7 cellular contexts compared by ENCODE assay signal in the genomic region with DNA sequence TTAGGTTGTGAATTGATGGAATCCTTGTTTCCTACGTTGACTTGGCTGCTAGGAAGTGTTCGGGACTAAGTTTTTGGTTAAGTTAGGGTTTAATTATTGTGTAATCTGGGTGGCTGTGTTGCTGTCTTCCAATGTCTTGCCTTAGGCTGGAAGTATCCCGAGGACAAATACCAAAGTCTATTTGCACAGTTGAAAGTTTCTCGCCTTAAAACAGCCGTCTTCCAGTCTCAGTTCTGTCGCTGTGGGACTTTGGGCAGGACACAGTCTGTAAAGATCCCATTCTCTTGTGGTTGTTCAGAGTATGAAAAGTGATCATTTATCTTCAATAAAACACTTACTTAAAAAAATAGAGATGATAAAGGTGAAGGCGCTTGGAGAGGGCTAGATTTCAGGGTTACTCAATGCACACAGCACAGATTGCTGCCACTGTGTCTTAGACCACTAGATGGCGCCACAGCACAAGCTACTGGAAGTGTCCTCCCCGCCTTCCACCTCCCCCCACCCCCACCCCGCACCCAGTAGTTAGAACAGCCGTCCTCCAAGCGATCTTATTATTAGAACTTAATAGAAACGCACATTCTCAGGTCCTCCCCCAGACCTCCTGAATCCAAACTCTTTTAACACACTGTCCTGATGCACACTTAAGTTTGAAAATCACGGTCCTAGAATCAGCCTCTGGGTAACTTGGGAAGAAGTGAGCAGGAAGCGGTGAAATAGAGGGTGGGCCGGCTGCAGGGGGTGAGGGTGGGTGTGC. TPM values are rescaled to one million over a fixed set of nuclear protein-coding genes. Genes with fewer than 3 reads are reported as not detected.
DNase-seq lines count a peak whose midpoint lies in the region; ATAC-seq, FAIRE-seq and TF ChIP-seq lines count a peak whose summit lies in the region.

No MANE protein-coding gene starts in this region.

- DNase-seq in GM12892 (ENCODE audit: insufficient read length) (peak; percentile 85), NB4 (ENCODE audit: low read depth) (peak; percentile 78), Right ventricle myocardium superior (peak; percentile 86), psoas muscle (peak; percentile 80 to 89), vagina (ENCODE audit: extremely low spot score in 2 of 2) (no peak)
- peak; percentile 64 to 82 for DNase-seq in activated naive CD4-positive, alpha-beta T cell treated with anti-CD3 and anti-CD28 coated beads, Interleukin-2, amount 50 U/mL, for 72 hours (ENCODE audit: low spot score in 2 of 2)

- no peaks in the 10 kb centered on the region for H3K9me3 Mint-ChIP-seq in activated naive CD4-positive, alpha-beta T cell treated with anti-CD3 and anti-CD28 coated beads, Interleukin-2, amount 50 U/mL, for 72 hours

- no peaks in the 10 kb centered on the region for H3K9me3 ChIP-seq in psoas muscle
- no peaks in the 10 kb centered on the region for H3K9me3 ChIP-seq in vagina

- H3K27ac Mint-ChIP-seq in activated naive CD4-positive, alpha-beta T cell treated with anti-CD3 and anti-CD28 coated beads, Interleukin-2, amount 50 U/mL, for 72 hours = no peak overlapping the region

- peak; percentile 51 for FAIRE-seq in GM12892 (lab: Jason Lieb, UNC)

- H3K4me1 ChIP-seq in psoas muscle = no peaks in the 10 kb centered on the region
- no peaks in the 10 kb centered on the region for H3K4me1 ChIP-seq in vagina

- WGBS in psoas muscle, 3 donors = 25 to 28% (median 27%) methylated on average over 16 of the region's 16 CpGs

- no peaks in the 10 kb centered on the region for H3K36me3 ChIP-seq in psoas muscle (ENCODE audit: insufficient read depth in 1 of 2, low read depth in 1 of 2)
- no peaks in the 10 kb centered on the region for H3K36me3 ChIP-seq in vagina

- peak; percentile 97 for ATAC-seq in SK-N-SH treated with all-trans-retinoic acid at 6 μM for 48 hours
- peak; percentile 87 to 93 for ATAC-seq in activated naive CD4-positive, alpha-beta T cell treated with anti-CD3 and anti-CD28 coated beads, Interleukin-2, amount 50 U/mL, for 72 hours
- ATAC-seq in Right ventricle myocardium superior (ENCODE audit: poor library complexity) = peak; percentile 96
- peak; percentile 90 to 98 (median 94) for ATAC-seq in psoas muscle

- H3K27ac ChIP-seq in psoas muscle (no peak overlapping the region), vagina (no peak overlapping the region)

- peak; percentile 75 for TF ChIP-seq CTCF in NB4 (IDR thresholded peaks at IDR 0.05; ENCODE audit: low read depth, low read length)
- TF ChIP-seq CTCF in psoas muscle (IDR thresholded peaks at IDR 0.05) = peak; percentile 86
- peak; percentile 39 to 89 (median 52) for TF ChIP-seq CTCF in vagina (IDR thresholded peaks at IDR 0.05)

- H3K4me3 ChIP-seq in NB4 (ENCODE audit: low read depth, low read length) (no peak overlapping the region), psoas muscle (no peak overlapping the region), vagina (no peak overlapping the region)

- H3K27me3 ChIP-seq in psoas muscle (ENCODE audit: insufficient read depth in 3 of 3, low read length in 2 of 3) = no peaks in the 10 kb centered on the region
- H3K27me3 ChIP-seq in vagina = no peaks in the 10 kb centered on the region

- intact Hi-C loops in Right ventricle myocardium superior (cut with DNase I) (loop anchor here (5.0 to 10.0 kb wide), 3 partner anchors 616 to 984 kb away; a partner anchor contains a TSS), psoas muscle (cut with DNase I) (loop anchor here (2.0 to 10.0 kb wide), 5 partner anchors 474 to 984 kb away; a partner anchor contains a TSS), vagina (cut with DNase I) (loop anchor here (10.0 kb wide), 1 partner anchor 544 kb away; no protein-coding TSS in a partner anchor)

- H3K36me3 Mint-ChIP-seq in activated naive CD4-positive, alpha-beta T cell treated with anti-CD3 and anti-CD28 coated beads, Interleukin-2, amount 50 U/mL, for 72 hours = no peaks in the 10 kb centered on the region

- TF ChIP-seq POLR2A in GM12892 (IDR thresholded peaks at IDR 0.05; ENCODE audit: low read depth, low read length) = no peak
- TF ChIP-seq POLR2A in NB4 (IDR thresholded peaks at IDR 0.05; ENCODE audit: extremely low read depth, insufficient read length) = no peak
- no peak for TF ChIP-seq POLR2A in vagina (IDR thresholded peaks at IDR 0.05)

TF ChIP-seq in SK-N-SH treated with all-trans-retinoic acid at 6 μM for 48 hours, 23 proteins besides CTCF, POLR2A, EP300 and RAD21 (continues in another document):
- TF ChIP-seq, protein P1, sequence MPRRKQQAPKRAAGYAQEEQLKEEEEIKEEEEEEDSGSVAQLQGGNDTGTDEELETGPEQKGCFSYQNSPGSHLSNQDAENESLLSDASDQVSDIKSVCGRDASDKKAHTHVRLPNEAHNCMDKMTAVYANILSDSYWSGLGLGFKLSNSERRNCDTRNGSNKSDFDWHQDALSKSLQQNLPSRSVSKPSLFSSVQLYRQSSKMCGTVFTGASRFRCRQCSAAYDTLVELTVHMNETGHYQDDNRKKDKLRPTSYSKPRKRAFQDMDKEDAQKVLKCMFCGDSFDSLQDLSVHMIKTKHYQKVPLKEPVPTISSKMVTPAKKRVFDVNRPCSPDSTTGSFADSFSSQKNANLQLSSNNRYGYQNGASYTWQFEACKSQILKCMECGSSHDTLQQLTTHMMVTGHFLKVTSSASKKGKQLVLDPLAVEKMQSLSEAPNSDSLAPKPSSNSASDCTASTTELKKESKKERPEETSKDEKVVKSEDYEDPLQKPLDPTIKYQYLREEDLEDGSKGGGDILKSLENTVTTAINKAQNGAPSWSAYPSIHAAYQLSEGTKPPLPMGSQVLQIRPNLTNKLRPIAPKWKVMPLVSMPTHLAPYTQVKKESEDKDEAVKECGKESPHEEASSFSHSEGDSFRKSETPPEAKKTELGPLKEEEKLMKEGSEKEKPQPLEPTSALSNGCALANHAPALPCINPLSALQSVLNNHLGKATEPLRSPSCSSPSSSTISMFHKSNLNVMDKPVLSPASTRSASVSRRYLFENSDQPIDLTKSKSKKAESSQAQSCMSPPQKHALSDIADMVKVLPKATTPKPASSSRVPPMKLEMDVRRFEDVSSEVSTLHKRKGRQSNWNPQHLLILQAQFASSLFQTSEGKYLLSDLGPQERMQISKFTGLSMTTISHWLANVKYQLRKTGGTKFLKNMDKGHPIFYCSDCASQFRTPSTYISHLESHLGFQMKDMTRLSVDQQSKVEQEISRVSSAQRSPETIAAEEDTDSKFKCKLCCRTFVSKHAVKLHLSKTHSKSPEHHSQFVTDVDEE (CRISPR knock-in tag; IDR thresholded peaks at IDR 0.05) = no peak
- TF ChIP-seq CSDC2 (CRISPR knock-in tag; IDR thresholded peaks at IDR 0.05) (no peak), TOX (CRISPR knock-in tag; IDR thresholded peaks at IDR 0.05; ENCODE audit: borderline replicate concordance) (no peak), ZNF70 (CRISPR knock-in tag; IDR thresholded peaks at IDR 0.05) (no peak), RARB (CRISPR knock-in tag; IDR thresholded peaks at IDR 0.05) (no peak), BACH2 (CRISPR knock-in tag; IDR thresholded peaks at IDR 0.05; ENCODE audit: borderline replicate concordance) (no peak), ARNTL (CRISPR knock-in tag; IDR thresholded peaks at IDR 0.05; ENCODE audit: borderline replicate concordance, low read depth) (no peak), OSR1 (CRISPR knock-in tag; IDR thresholded peaks at IDR 0.05) (no peak)
- TF ChIP-seq, protein P2, sequence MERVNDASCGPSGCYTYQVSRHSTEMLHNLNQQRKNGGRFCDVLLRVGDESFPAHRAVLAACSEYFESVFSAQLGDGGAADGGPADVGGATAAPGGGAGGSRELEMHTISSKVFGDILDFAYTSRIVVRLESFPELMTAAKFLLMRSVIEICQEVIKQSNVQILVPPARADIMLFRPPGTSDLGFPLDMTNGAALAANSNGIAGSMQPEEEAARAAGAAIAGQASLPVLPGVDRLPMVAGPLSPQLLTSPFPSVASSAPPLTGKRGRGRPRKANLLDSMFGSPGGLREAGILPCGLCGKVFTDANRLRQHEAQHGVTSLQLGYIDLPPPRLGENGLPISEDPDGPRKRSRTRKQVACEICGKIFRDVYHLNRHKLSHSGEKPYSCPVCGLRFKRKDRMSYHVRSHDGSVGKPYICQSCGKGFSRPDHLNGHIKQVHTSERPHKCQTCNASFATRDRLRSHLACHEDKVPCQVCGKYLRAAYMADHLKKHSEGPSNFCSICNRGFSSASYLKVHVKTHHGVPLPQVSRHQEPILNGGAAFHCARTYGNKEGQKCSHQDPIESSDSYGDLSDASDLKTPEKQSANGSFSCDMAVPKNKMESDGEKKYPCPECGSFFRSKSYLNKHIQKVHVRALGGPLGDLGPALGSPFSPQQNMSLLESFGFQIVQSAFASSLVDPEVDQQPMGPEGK (CRISPR knock-in tag; IDR thresholded peaks at IDR 0.05; ENCODE audit: borderline replicate concordance) = no peak
- TF ChIP-seq, protein P3, sequence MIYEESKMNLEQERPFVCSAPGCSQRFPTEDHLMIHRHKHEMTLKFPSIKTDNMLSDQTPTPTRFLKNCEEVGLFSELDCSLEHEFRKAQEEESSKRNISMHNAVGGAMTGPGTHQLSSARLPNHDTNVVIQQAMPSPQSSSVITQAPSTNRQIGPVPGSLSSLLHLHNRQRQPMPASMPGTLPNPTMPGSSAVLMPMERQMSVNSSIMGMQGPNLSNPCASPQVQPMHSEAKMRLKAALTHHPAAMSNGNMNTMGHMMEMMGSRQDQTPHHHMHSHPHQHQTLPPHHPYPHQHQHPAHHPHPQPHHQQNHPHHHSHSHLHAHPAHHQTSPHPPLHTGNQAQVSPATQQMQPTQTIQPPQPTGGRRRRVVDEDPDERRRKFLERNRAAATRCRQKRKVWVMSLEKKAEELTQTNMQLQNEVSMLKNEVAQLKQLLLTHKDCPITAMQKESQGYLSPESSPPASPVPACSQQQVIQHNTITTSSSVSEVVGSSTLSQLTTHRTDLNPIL (CRISPR knock-in tag; IDR thresholded peaks at IDR 0.05; ENCODE audit: low read depth) = no peak

RNA-seq across cellular contexts. Expression of a gene that starts 45.8 kb away (rescaled TPM):
- polyA plus RNA-seq in GM12892 (2012; ENCODE audit: missing spikeins) = 13.4 TPM
- 10 to 100 TPM; 16.8 to 28.0 TPM for total RNA-seq in activated naive CD4-positive, alpha-beta T cell treated with anti-CD3 and anti-CD28 coated beads, Interleukin-2, amount 50 U/mL, for 72 hours
- total RNA-seq in Right ventricle myocardium superior (228 TPM), psoas muscle (100 to 1,000 TPM in 2 of 4 donors, 10 to 100 TPM in 2; 86.0 to 231 (median 105) TPM), vagina (94.3 TPM)
- polyA plus RNA-seq in psoas muscle = 100 to 1,000 TPM in 1 of 3 donors, 10 to 100 TPM in 2; 42.3 to 127 (median 61.6) TPM

Comparison
In these comparisons a context has a peak if more than half of its experiments do, and no peak if none do; other contexts are left out.
1. DNase-seq: peak in GM12892 (single experiment), NB4 (single experiment), activated naive CD4-positive, alpha-beta T cell treated with anti-CD3 and anti-CD28 coated beads, Interleukin-2, amount 50 U/mL, for 72 hours (2 of 2), Right ventricle myocardium superior (single experiment) and psoas muscle (2 of 2); none in vagina (0 of 2).
2. Peak in every context shown above with its lines, with median percentiles within 50 percentile points of each other: CTCF ChIP-seq and ATAC-seq.